ENCODE assay signal across 22 cellular contexts in genomic region chr16:22926105-22926751, GRCh38.
"Had no signal": no experiment of that assay in that cellular context is flagged by ENCODE, and none has a peak within 500 bp of the region (broad histone marks: within the 10 kb centered on the region; RNA-seq: fewer than 3 reads in every experiment).

No MANE protein-coding gene starts in this region.

- H3K9me3 Mint-ChIP-seq: naive thymus-derived CD4-positive, alpha-beta T cell; neural crest cell; stimulated activated naive CD8-positive, alpha-beta T cell treated with anti-CD3 and anti-CD28 coated beads, Interleukin-15, amount 100 ng/mL, for 72 hours had no signal

- H3K27ac Mint-ChIP-seq: immature natural killer cell; naive thymus-derived CD4-positive, alpha-beta T cell; stimulated activated naive B cell treated with anti-CD40 and anti-IgM and Interleukin-4, amounts not matched to agents 10 μg/mL and 1 μg/mL and 100 μg/mL, for 72 hours; stimulated activated naive CD8-positive, alpha-beta T cell treated with anti-CD3 and anti-CD28 coated beads, Interleukin-15, amount 100 ng/mL, for 72 hours had no signal

- DNase-seq: effector memory CD4-positive, alpha-beta T cell; immature natural killer cell; mammary epithelial cell; naive thymus-derived CD4-positive, alpha-beta T cell; nucleus accumbens; ovary; spleen; stimulated activated CD4-positive, alpha-beta T cell treated with anti-CD3 and anti-CD28 coated beads, Interleukin-15, amount 100 ng/mL, for 24 hours; stimulated activated CD4-positive, alpha-beta T cell treated with anti-CD3 and anti-CD28 coated beads, Interleukin-1b, Interleukin-23, amount 100 ng/mL, for 48 hours; stimulated activated CD4-positive, alpha-beta T cell treated with anti-CD3 and anti-CD28 coated beads, Interleukin-4, amount 100 ng/mL, for 24 hours; stimulated activated naive B cell treated with anti-CD40 and anti-IgM and Interleukin-4, amounts not matched to agents 10 μg/mL and 1 μg/mL and 100 μg/mL, for 72 hours; stimulated activated naive CD8-positive, alpha-beta T cell treated with anti-CD3 and anti-CD28 coated beads, Interleukin-15, amount 100 ng/mL, for 72 hours; testis; upper lobe of right lung had no signal

- H3K4me1 ChIP-seq: spleen, testis, tibial nerve, upper lobe of right lung, vagina had no signal

- H3K27me3 ChIP-seq: ovary, testis, tibial nerve, upper lobe of right lung, vagina had no signal

- H3K27ac ChIP-seq: ovary, spleen, testis, tibial nerve, upper lobe of right lung, vagina had no signal

- H3K36me3 Mint-ChIP-seq: immature natural killer cell; naive thymus-derived CD4-positive, alpha-beta T cell; stimulated activated naive B cell treated with anti-CD40 and anti-IgM and Interleukin-4, amounts not matched to agents 10 μg/mL and 1 μg/mL and 100 μg/mL, for 72 hours had no signal

- H3K36me3 ChIP-seq: ovary, spleen, tibial nerve, upper lobe of right lung, vagina had no signal

- H3K4me3 ChIP-seq: ovary, spleen, tibial nerve, upper lobe of right lung, vagina had no signal

- H3K4me1 Mint-ChIP-seq: immature natural killer cell; naive thymus-derived CD4-positive, alpha-beta T cell; neural crest cell; stimulated activated naive CD8-positive, alpha-beta T cell treated with anti-CD3 and anti-CD28 coated beads, Interleukin-15, amount 100 ng/mL, for 72 hours had no signal

- FAIRE-seq: endometrium, frontal cortex, keratinocyte had no signal

- H3K9me3 ChIP-seq: ovary, testis, tibial nerve, upper lobe of right lung, vagina had no signal

- ATAC-seq: esophagus mucosa; naive thymus-derived CD4-positive, alpha-beta T cell; sciatic nerve; stimulated activated naive B cell treated with anti-CD40 and anti-IgM and Interleukin-4, amounts not matched to agents 10 μg/mL and 1 μg/mL and 100 μg/mL, for 72 hours; stimulated activated naive CD8-positive, alpha-beta T cell treated with anti-CD3 and anti-CD28 coated beads, Interleukin-15, amount 100 ng/mL, for 72 hours; upper lobe of right lung had no signal

- H3K4me3 Mint-ChIP-seq: immature natural killer cell; naive thymus-derived CD4-positive, alpha-beta T cell; neural crest cell; stimulated activated naive B cell treated with anti-CD40 and anti-IgM and Interleukin-4, amounts not matched to agents 10 μg/mL and 1 μg/mL and 100 μg/mL, for 72 hours; stimulated activated naive CD8-positive, alpha-beta T cell treated with anti-CD3 and anti-CD28 coated beads, Interleukin-15, amount 100 ng/mL, for 72 hours had no signal
